ENCODE assay signal across 8 cellular contexts in genomic region chr14:50667491-50668007, GRCh38.
DNase-seq lines count a peak whose midpoint lies in the region; ATAC-seq and TF ChIP-seq lines count a peak whose summit lies in the region.

No MANE protein-coding gene starts in this region.

- no peaks in the 10 kb centered on the region for H3K9me3 ChIP-seq in HUES48 (ENCODE audit: control insufficient read depth, insufficient read depth, low read length)

- POLR2A ChIA-PET in GM10248 (lab: Yijun Ruan, JAX): no interaction called here

- H3K27me3 ChIP-seq in HUES48 (ENCODE audit: control insufficient read depth, insufficient read depth, low read length): no peaks in the 10 kb centered on the region

- H3K4me3 ChIP-seq in HUES48 (ENCODE audit: low read depth, low read length) (peak overlapping the region; percentile 78), foreskin fibroblast (ENCODE audit: low read depth in 1 of 2, low read length in 2 of 2) (peak overlapping the region; percentile 82 to 83)

- H3K36me3 ChIP-seq in HUES48 (ENCODE audit: control insufficient read depth, insufficient read depth, low read length): peaks cover 15% of the 10 kb centered on the region

- CTCF ChIA-PET in GM10248 (lab: Yijun Ruan, JAX): interaction anchor here (1.0 to 1.9 kb wide), 4 partner anchors 10 to 48 kb away, joined by 3 to 8 read pairs (median 6); no protein-coding TSS in a partner anchor

- H3K9ac ChIP-seq in HUES48 (ENCODE audit: low read depth, low read length): peak overlapping the region; percentile 93

- H3K27ac ChIP-seq in HUES48 (ENCODE audit: low read depth, low read length): peak overlapping the region; percentile 95

- peak; percentile 37 for ATAC-seq in GM21360 (IDR thresholded peaks at IDR 0.05; ENCODE audit: unreplicated experiment)

- DNase-seq in GM10248 (ENCODE audit: extremely low spot score) (peak; percentile 28), foreskin fibroblast (no peak), retina (peak; percentile 68), NCI-H774 (lab: John Stamatoyannopoulos, UW) (no peak), HPDE6-E6E7 (ENCODE audit: extremely low spot score) (no peak)
- peak; percentile 40 for DNase-seq in activated CD8-positive, alpha-beta memory T cell treated with anti-CD3 and anti-CD28 coated beads, Interleukin-2, amount 50 U/mL, for 4 hours

- peaks cover 25% of the 10 kb centered on the region for H3K4me1 ChIP-seq in HUES48 (ENCODE audit: control insufficient read depth, insufficient read depth, low read length)

- TF ChIP-seq CTCF in GM10248 (IDR thresholded peaks at IDR 0.05; ENCODE audit: control extremely low read depth, extremely low read depth, low read depth, missing control alignments) (no peak), foreskin fibroblast (IDR thresholded peaks at IDR 0.05; ENCODE audit: low read depth, low read length) (no peak)

Comparison
In these comparisons a context has a peak if more than half of its experiments do, and no peak if none do; other contexts are left out.
1. DNase-seq: peak in GM10248 (single experiment), activated CD8-positive, alpha-beta memory T cell treated with anti-CD3 and anti-CD28 coated beads, Interleukin-2, amount 50 U/mL, for 4 hours (single experiment) and retina (single experiment); none in foreskin fibroblast (0 of 2), NCI-H774 (single experiment) and HPDE6-E6E7 (single experiment).